ENCODE assay signal across 24 cellular contexts in genomic region chr6:165218816-165219215, GRCh38.
DNase-seq lines count a peak whose midpoint lies in the region; ATAC-seq and TF ChIP-seq lines count a peak whose summit lies in the region.
"Had no signal": no experiment of that assay in that cellular context is flagged by ENCODE, and none has a peak within 500 bp of the region (broad histone marks: within the 10 kb centered on the region; RNA-seq: fewer than 3 reads in every experiment).

No MANE protein-coding gene starts in this region.

- no peaks in the 10 kb centered on the region for H3K9me3 ChIP-seq in neural cell (ENCODE audit: low read length)
- H3K9me3 ChIP-seq: adrenal gland, BLaER1, heart left ventricle, thyroid gland had no signal

- H3K79me2 ChIP-seq in neural cell (replicated peaks; ENCODE audit: insufficient read depth, low read length), result no peaks in the 10 kb centered on the region

- H3K36me3 ChIP-seq in neural cell (ENCODE audit: insufficient read depth, low read length), result no peaks in the 10 kb centered on the region
- H3K36me3 ChIP-seq: adrenal gland, BLaER1, heart left ventricle, thyroid gland had no signal

- H3K4me3 ChIP-seq in neural cell (ENCODE audit: low read length), result no peak overlapping the region
- H3K4me3 ChIP-seq: adrenal gland, BLaER1, heart left ventricle, thyroid gland had no signal

- peaks cover 4% of the 10 kb centered on the region for H3F3A ChIP-seq in neural cell (ENCODE audit: insufficient read depth, low read length, poor library complexity, severe bottlenecking)

- ATAC-seq in GM21619 (IDR thresholded peaks at IDR 0.05; ENCODE audit: unreplicated experiment), result no peak
- ATAC-seq: heart left ventricle; natural killer cell treated with Interleukin-12 subunit alpha and Interleukin-12 subunit beta and Interleukin-15 and Interleukin-18, amount 100 ng/mL, for 72 hours; stimulated activated memory B cell treated with anti-CD40 and anti-IgM and Interleukin-4, amounts not matched to agents 10 μg/mL and 1 μg/mL and 100 μg/mL, for 72 hours had no signal

- no peaks in the 10 kb centered on the region for H3K27me3 ChIP-seq in neural cell (ENCODE audit: insufficient read depth, low read depth, low read length)
- H3K27me3 ChIP-seq: BLaER1, heart left ventricle, thyroid gland had no signal

- no peaks in the 10 kb centered on the region for H3K9me2 ChIP-seq in neural cell (ENCODE audit: insufficient read depth, low read length)

- no peak overlapping the region for H2AFZ ChIP-seq in neural cell (ENCODE audit: low read depth, low read length)

- in situ Hi-C loops in G401 (cut with HindIII; ENCODE audit: low sequenced_read_pairs), result no loop called here

- no peak overlapping the region for H3K4me2 ChIP-seq in neural cell (ENCODE audit: low read length)
- H3K4me2 ChIP-seq: BLaER1 had no signal

- no peak for TF ChIP-seq CTCF in neural cell (IDR thresholded peaks at IDR 0.05; ENCODE audit: poor library complexity, severe bottlenecking)

- DNase-seq in G401 (ENCODE audit: low spot score), result peak; percentile 59
- peak; percentile 28 for DNase-seq in NCI-H524 treated with DMSO at 0.1 percent for 48 hours (lab: John Stamatoyannopoulos, UW)
- peak; percentile 44 for DNase-seq in cerebellar cortex (ENCODE audit: low spot score)
- DNase-seq in stimulated activated CD8-positive, alpha-beta memory T cell treated with anti-CD3 and anti-CD28 coated beads, Interleukin-4, amount 100 ng/mL, for 48 hours, result no peak
- no peak for DNase-seq in NCI-H2081 (lab: John Stamatoyannopoulos, UW)
- DNase-seq in activated CD4-positive, alpha-beta T cell treated with anti-CD3 and anti-CD28 coated beads for 48 hours, result no peak
- DNase-seq: activated CD4-positive, CD25-positive, alpha-beta regulatory T cell treated with anti-CD3 and anti-CD28 coated beads, Interleukin-2, amount 50 U/mL, for 72 hours; activated effector memory CD4-positive, alpha-beta T cell treated with Interleukin-2 at 50 U/mL for 16 hours; adrenal gland; DMS 273 treated with DMSO at 0.1 percent for 48 hours; heart left ventricle; islet precursor cell; KG1; NCI-H1436 treated with DMSO at 0.1 percent for 48 hours; NCI-H2227 treated with DMSO at 0.1 percent for 48 hours; SHP77; stimulated activated CD4-positive, alpha-beta T cell treated with anti-CD3 and anti-CD28 coated beads, Interleukin-12 subunit alpha, Interleukin-12 subunit beta, amount 100 ng/mL, for 4 hours; thyroid gland had no signal

- no peaks in the 10 kb centered on the region for H4K20me1 ChIP-seq in neural cell (ENCODE audit: insufficient read depth)
- H4K20me1 ChIP-seq: BLaER1 had no signal

- no peak for TF ChIP-seq EP300 in neural cell (conservative IDR thresholded peaks at IDR 0.05; ENCODE audit: poor library complexity, severe bottlenecking)

- peak overlapping the region; percentile 95 for H3K27ac ChIP-seq in neural cell (ENCODE audit: low read length)
- H3K27ac ChIP-seq: adrenal gland, BLaER1, heart left ventricle, HL-60, thyroid gland had no signal

- H3K9ac ChIP-seq in neural cell (ENCODE audit: low read length), result peak overlapping the region; percentile 61
- H3K9ac ChIP-seq: BLaER1 had no signal

- no peak for TF ChIP-seq RAD21 in neural cell (conservative IDR thresholded peaks at IDR 0.05)

TF ChIP-seq in neural cell, 6 proteins besides CTCF, POLR2A, EP300 and RAD21:
- TF ChIP-seq POLR2AphosphoS5 (IDR thresholded peaks at IDR 0.05) (no peak), SMC3 (conservative IDR thresholded peaks at IDR 0.05; ENCODE audit: poor library complexity) (no peak), EZH2 (IDR thresholded peaks at IDR 0.05; ENCODE audit: borderline replicate concordance, insufficient read depth, low read length, poor library complexity, severe bottlenecking) (no peak), REST (IDR thresholded peaks at IDR 0.05; ENCODE audit: borderline replicate concordance) (no peak), TAF1 (IDR thresholded peaks at IDR 0.05; ENCODE audit: low read depth) (no peak)

Comparison
In these comparisons a context has a peak if more than half of its experiments do, and no peak if none do; other contexts are left out.
1. DNase-seq: peak in G401 (single experiment), NCI-H524 treated with DMSO at 0.1 percent for 48 hours (single experiment) and cerebellar cortex (single experiment); none in stimulated activated CD8-positive, alpha-beta memory T cell treated with anti-CD3 and anti-CD28 coated beads, Interleukin-4, amount 100 ng/mL, for 48 hours (single experiment), NCI-H2081 (0 of 2) and activated CD4-positive, alpha-beta T cell treated with anti-CD3 and anti-CD28 coated beads for 48 hours (single experiment).